Comparison of ENCODE assay signal across 8 cellular contexts in the genomic region with DNA sequence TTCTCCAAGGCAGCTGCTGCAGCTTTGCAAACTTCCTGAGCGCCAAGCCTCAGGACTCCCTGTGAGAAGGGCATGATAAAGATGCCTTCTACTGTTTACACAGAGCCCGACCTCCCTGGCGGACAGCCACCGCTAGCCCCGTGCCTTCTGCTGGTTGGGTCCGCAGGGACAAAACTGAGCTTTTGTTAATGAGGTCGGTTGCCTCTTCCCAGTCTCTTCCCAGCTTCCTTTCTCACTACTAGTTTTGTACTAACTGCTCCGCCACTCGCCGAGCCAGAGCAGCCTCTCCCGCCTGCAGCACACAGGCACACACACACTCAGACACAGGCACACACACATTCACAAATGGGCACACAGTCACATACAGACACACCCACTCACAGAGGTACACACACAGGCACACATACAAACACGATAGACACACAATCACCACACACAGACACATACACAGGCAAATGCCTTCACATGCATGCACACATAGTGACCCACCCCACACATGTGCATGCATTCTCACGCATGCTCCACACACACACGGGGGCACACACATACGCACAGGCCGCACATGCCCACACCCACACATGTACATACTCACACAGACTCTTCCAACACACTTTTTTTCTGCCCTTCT. TPM values are rescaled to one million over a fixed set of nuclear protein-coding genes. Genes with fewer than 3 reads are reported as not detected.
DNase-seq lines count a peak whose midpoint lies in the region; ATAC-seq and TF ChIP-seq lines count a peak whose summit lies in the region.

A gene with protein sequence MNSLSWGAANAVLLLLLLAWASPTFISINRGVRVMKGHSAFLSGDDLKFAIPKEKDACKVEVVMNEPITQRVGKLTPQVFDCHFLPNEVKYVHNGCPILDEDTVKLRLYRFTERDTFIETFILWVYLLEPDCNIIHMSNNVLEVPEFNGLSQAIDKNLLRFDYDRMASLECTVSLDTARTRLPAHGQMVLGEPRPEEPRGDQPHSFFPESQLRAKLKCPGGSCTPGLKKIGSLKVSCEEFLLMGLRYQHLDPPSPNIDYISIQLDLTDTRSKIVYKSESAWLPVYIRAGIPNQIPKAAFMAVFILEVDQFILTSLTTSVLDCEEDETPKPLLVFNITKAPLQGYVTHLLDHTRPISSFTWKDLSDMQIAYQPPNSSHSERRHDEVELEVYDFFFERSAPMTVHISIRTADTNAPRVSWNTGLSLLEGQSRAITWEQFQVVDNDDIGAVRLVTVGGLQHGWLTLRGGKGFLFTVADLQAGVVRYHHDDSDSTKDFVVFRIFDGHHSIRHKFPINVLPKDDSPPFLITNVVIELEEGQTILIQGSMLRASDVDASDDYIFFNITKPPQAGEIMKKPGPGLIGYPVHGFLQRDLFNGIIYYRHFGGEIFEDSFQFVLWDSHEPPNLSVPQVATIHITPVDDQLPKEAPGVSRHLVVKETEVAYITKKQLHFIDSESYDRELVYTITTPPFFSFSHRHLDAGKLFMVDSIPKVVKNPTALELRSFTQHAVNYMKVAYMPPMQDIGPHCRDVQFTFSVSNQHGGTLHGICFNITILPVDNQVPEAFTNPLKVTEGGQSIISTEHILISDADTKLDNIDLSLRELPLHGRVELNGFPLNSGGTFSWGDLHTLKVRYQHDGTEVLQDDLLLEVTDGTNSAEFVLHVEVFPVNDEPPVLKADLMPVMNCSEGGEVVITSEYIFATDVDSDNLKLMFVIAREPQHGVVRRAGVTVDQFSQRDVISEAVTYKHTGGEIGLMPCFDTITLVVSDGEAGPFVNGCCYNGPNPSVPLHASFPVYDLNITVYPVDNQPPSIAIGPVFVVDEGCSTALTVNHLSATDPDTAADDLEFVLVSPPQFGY (N-terminal part only) (minus strand): TSS at position 251 of the 628 bp plus-strand sequence. CDS start 41,451 bp downstream, outside the sequence.

- H3K9me3 ChIP-seq in GM23248 (ENCODE audit: low read depth) (no peaks in the 10 kb centered on the region), SJCRH30 (replicated peaks) (no peaks in the 10 kb centered on the region), left ventricle myocardium inferior (replicated peaks) (no peaks in the 10 kb centered on the region), psoas muscle (no peaks in the 10 kb centered on the region)

- H3K9ac ChIP-seq in GM23248, result peak within 1 kb of the TSS; percentile 22; the same call in 1 of the 2 replicates

- no peaks in the 10 kb centered on the region for H3K36me3 ChIP-seq in GM23248 (ENCODE audit: low read depth)
- no peaks in the 10 kb centered on the region for H3K36me3 ChIP-seq in SJCRH30
- no peaks in the 10 kb centered on the region for H3K36me3 ChIP-seq in left ventricle myocardium inferior
- no peaks in the 10 kb centered on the region for H3K36me3 ChIP-seq in psoas muscle (ENCODE audit: insufficient read depth in 1 of 2, low read depth in 1 of 2)

- H3K4me3 ChIP-seq in GM23248 (peak within 1 kb of the TSS; percentile 59), SJCRH30 (peak within 1 kb of the TSS; percentile 47), left ventricle myocardium inferior (peak within 1 kb of the TSS; percentile 53), psoas muscle (peak within 1 kb of the TSS; percentile 53)

- peak within 1 kb of the TSS; percentile 67 for H2AFZ ChIP-seq in GM23248

- DNase-seq in GM23248 (peak; percentile 45), SJCRH30 (peak; percentile 85 to 88), left ventricle myocardium inferior (peak; percentile 48), psoas muscle (peak; percentile 41 to 68)
- DNase-seq in activated naive CD4-positive, alpha-beta T cell treated with anti-CD3 and anti-CD28 coated beads, Interleukin-2, amount 50 U/mL, for 72 hours (ENCODE audit: low spot score in 2 of 2), result no peak
- DNase-seq in activated CD4-positive, alpha-beta T cell treated with anti-CD3 and anti-CD28 coated beads, Interleukin-2, amount 10 ng/mL, durations not matched to agents 24 days and 14 days, result no peak
- DNase-seq in activated CD4-positive, CD25-positive, alpha-beta regulatory T cell treated with anti-CD3 and anti-CD28 coated beads, Interleukin-2, amount 50 U/mL, for 72 hours, result no peak

- intact Hi-C loops in left ventricle myocardium inferior (cut with micrococcal nuclease), result no loop called here
- intact Hi-C loops in psoas muscle (cut with DNase I), result no loop called here
- intact Hi-C loops in activated CD4-positive, alpha-beta T cell treated with anti-CD3 and anti-CD28 coated beads, Interleukin-2, amount 10 ng/mL, durations not matched to agents 24 days and 14 days (cut with micrococcal nuclease), result no loop called here

- in situ Hi-C loops in GM23248 (cut with MboI), result no loop called here

- H3K27ac ChIP-seq in GM23248 (no peak within 1 kb of the TSS), SJCRH30 (peak within 1 kb of the TSS; percentile 2; the same call in 1 of the 2 replicates), left ventricle myocardium inferior (replicated peaks) (peak within 1 kb of the TSS; percentile 69), psoas muscle (no peak within 1 kb of the TSS)

- H3K4me1 Mint-ChIP-seq in activated CD4-positive, alpha-beta T cell treated with anti-CD3 and anti-CD28 coated beads, Interleukin-2, amount 10 ng/mL, durations not matched to agents 24 days and 14 days, result no peaks in the 10 kb centered on the region

- H3K27me3 ChIP-seq in GM23248 (replicated peaks; ENCODE audit: insufficient read depth) (no peaks in the 10 kb centered on the region), SJCRH30 (no peaks in the 10 kb centered on the region), left ventricle myocardium inferior (ENCODE audit: low read depth) (no peaks in the 10 kb centered on the region), psoas muscle (ENCODE audit: insufficient read depth in 3 of 3, low read length in 2 of 3) (no peaks in the 10 kb centered on the region)

- H4K20me1 ChIP-seq in GM23248 (ENCODE audit: insufficient read depth), result no peaks in the 10 kb centered on the region

- TF ChIP-seq CTCF in left ventricle myocardium inferior (IDR thresholded peaks at IDR 0.05; ENCODE audit: borderline replicate concordance) (no peak), psoas muscle (IDR thresholded peaks at IDR 0.05) (no peak)

- H3K36me3 Mint-ChIP-seq in activated naive CD4-positive, alpha-beta T cell treated with anti-CD3 and anti-CD28 coated beads, Interleukin-2, amount 50 U/mL, for 72 hours, result no peaks in the 10 kb centered on the region
- no peaks in the 10 kb centered on the region for H3K36me3 Mint-ChIP-seq in activated CD4-positive, alpha-beta T cell treated with anti-CD3 and anti-CD28 coated beads, Interleukin-2, amount 10 ng/mL, durations not matched to agents 24 days and 14 days (ENCODE audit: low read depth)

- H3K9me2 ChIP-seq in GM23248 (ENCODE audit: insufficient read depth), result no peaks in the 10 kb centered on the region

- no peaks in the 10 kb centered on the region for H3K79me2 ChIP-seq in GM23248 (ENCODE audit: insufficient read depth)

- ATAC-seq in psoas muscle, result peak in 2 of 4 donors; percentile 25 to 37
- no peak for ATAC-seq in activated naive CD4-positive, alpha-beta T cell treated with anti-CD3 and anti-CD28 coated beads, Interleukin-2, amount 50 U/mL, for 72 hours
- no peak for ATAC-seq in GM19023 (IDR thresholded peaks at IDR 0.05; ENCODE audit: unreplicated experiment)

- no peaks in the 10 kb centered on the region for H3K9me3 Mint-ChIP-seq in activated naive CD4-positive, alpha-beta T cell treated with anti-CD3 and anti-CD28 coated beads, Interleukin-2, amount 50 U/mL, for 72 hours
- no peaks in the 10 kb centered on the region for H3K9me3 Mint-ChIP-seq in activated CD4-positive, alpha-beta T cell treated with anti-CD3 and anti-CD28 coated beads, Interleukin-2, amount 10 ng/mL, durations not matched to agents 24 days and 14 days

- H3K4me2 ChIP-seq in GM23248 (ENCODE audit: unreplicated experiment), result peak within 1 kb of the TSS; percentile 56

- no peaks in the 10 kb centered on the region for H3F3A ChIP-seq in GM23248 (ENCODE audit: insufficient read depth)

- H3K27me3 Mint-ChIP-seq in activated CD4-positive, alpha-beta T cell treated with anti-CD3 and anti-CD28 coated beads, Interleukin-2, amount 10 ng/mL, durations not matched to agents 24 days and 14 days, result peaks cover 10% of the 10 kb centered on the region

- no peak within 1 kb of the TSS for H3K4me3 Mint-ChIP-seq in activated CD4-positive, alpha-beta T cell treated with anti-CD3 and anti-CD28 coated beads, Interleukin-2, amount 10 ng/mL, durations not matched to agents 24 days and 14 days

- 0 out of 2 replicates have a peak, but pooled peaks cover 5% of the 10 kb centered on the region for H3K4me1 ChIP-seq in GM23248 (ENCODE audit: insufficient read depth)
- H3K4me1 ChIP-seq in SJCRH30, result peaks cover 27% of the 10 kb centered on the region; the same call in 1 of the 2 replicates
- H3K4me1 ChIP-seq in left ventricle myocardium inferior, result peaks cover 28% of the 10 kb centered on the region
- H3K4me1 ChIP-seq in psoas muscle, result no peaks in the 10 kb centered on the region

- H3K27ac Mint-ChIP-seq in activated naive CD4-positive, alpha-beta T cell treated with anti-CD3 and anti-CD28 coated beads, Interleukin-2, amount 50 U/mL, for 72 hours, result no peak within 1 kb of the TSS
- no peak within 1 kb of the TSS for H3K27ac Mint-ChIP-seq in activated CD4-positive, alpha-beta T cell treated with anti-CD3 and anti-CD28 coated beads, Interleukin-2, amount 10 ng/mL, durations not matched to agents 24 days and 14 days

- 10 to 12% methylated on average over 16 of the region's 16 CpGs for WGBS in GM23248 (ENCODE audit: low coverage in 1 of 2, low lambda C conversion rate in 2 of 2, missing lambda C conversion rate in 2 of 2), 2 experiments
- 25 to 27% (median 27%) methylated on average over 16 of the region's 16 CpGs for WGBS in psoas muscle, 3 donors

RNA-seq across cellular contexts. Expression of the gene that starts here (rescaled TPM):
- total RNA-seq in GM23248 (2014; rRNA removed; shearing (Covaris generic)), result 0.11 and 0.51 TPM in 2 replicates
- polyA plus RNA-seq in GM23248 (2016; fragmentation: Nextera tagmentation; extraction: Ambion mirVana) (0.25 and 0.31 TPM in 2 replicates), psoas muscle (1 to 10 TPM in 1 of 3 donors, under 1 TPM in 2; 0.20 to 1.5 (median 0.63) TPM)
- total RNA-seq in SJCRH30 (2014; rRNA removed; shearing (Covaris generic)), result 10.4 and 12.4 TPM in 2 replicates
- total RNA-seq in left ventricle myocardium inferior (3.0 TPM), psoas muscle (1 to 10 TPM in 2 of 4 donors, under 1 TPM in 2; 0.25 to 3.7 (median 1.9) TPM)
- under 1 TPM in 1 of 2 donors, not detected in 1; 0.23 TPM for total RNA-seq in activated naive CD4-positive, alpha-beta T cell treated with anti-CD3 and anti-CD28 coated beads, Interleukin-2, amount 50 U/mL, for 72 hours
- total RNA-seq in activated CD4-positive, alpha-beta T cell treated with anti-CD3 and anti-CD28 coated beads, Interleukin-2, amount 10 ng/mL, durations not matched to agents 24 days and 14 days, result not detected in 2 replicates

Comparison
In these comparisons a context has a peak if more than half of its experiments do, and no peak if none do; other contexts are left out.
1. Peak in DNase-seq, H3K4me3 ChIP-seq, H3K9ac ChIP-seq and H3K4me2 ChIP-seq in GM23248; RNA of the gene not detected or under 1 TPM.
2. DNase-seq: peak in SJCRH30 (2 of 2), left ventricle myocardium inferior (single experiment) and psoas muscle (2 of 2); none in activated naive CD4-positive, alpha-beta T cell treated with anti-CD3 and anti-CD28 coated beads, Interleukin-2, amount 50 U/mL, for 72 hours (0 of 2), activated CD4-positive, alpha-beta T cell treated with anti-CD3 and anti-CD28 coated beads, Interleukin-2, amount 10 ng/mL, durations not matched to agents 24 days and 14 days (single experiment) and activated CD4-positive, CD25-positive, alpha-beta regulatory T cell treated with anti-CD3 and anti-CD28 coated beads, Interleukin-2, amount 50 U/mL, for 72 hours (single experiment).
3. H3K27ac ChIP-seq: peak in SJCRH30 (single experiment) and left ventricle myocardium inferior (single experiment); none in GM23248 (single experiment) and psoas muscle (single experiment).
4. Peak in every context shown above with its lines, with median percentiles within 50 percentile points of each other: H3K4me3 ChIP-seq.